In genomic region chr7:33807779-33808482, GRCh38 we compare ENCODE assay signal across 1 cellular context.
A peak's percentile ranks its signal among the peaks of the same experiment; 100 is the strongest.
TF ChIP-seq lines count a peak whose summit lies in the region.

No MANE protein-coding gene starts in this region.

TF ChIP-seq in HepG2, 621 proteins besides CTCF, POLR2A, EP300 and RAD21 (continued from another document):
- TF ChIP-seq HMGXB4 (CRISPR knock-in tag; IDR thresholded peaks at IDR 0.05; ENCODE audit: borderline replicate concordance in 1 of 2, low read depth in 1 of 2) (0 out of 4 replicates have a peak, but pooled peaks of 1 of the 2 experiments have one; percentile 31), MAFK (conservative IDR thresholded peaks at IDR 0.05 in 1 of 2, IDR thresholded peaks at IDR 0.05 in 1 of 2; ENCODE audit: low read length in 2 of 2) (no peak), TCF7L2 (IDR thresholded peaks at IDR 0.05; ENCODE audit: low read depth, low read length) (no peak), SOX5 (CRISPR knock-in tag; IDR thresholded peaks at IDR 0.05; ENCODE audit: borderline replicate concordance) (no peak), MED1 (CRISPR knock-in tag; IDR thresholded peaks at IDR 0.05) (0 out of 2 replicates have a peak, but pooled peaks have one; percentile 17), WIZ (CRISPR knock-in tag; IDR thresholded peaks at IDR 0.05) (peak; percentile 32; the same call in 1 of the 2 replicates), THRA (CRISPR knock-in tag; IDR thresholded peaks at IDR 0.05; ENCODE audit: borderline replicate concordance) (0 out of 2 replicates have a peak, but pooled peaks have one; percentile 38), CBX1 (IDR thresholded peaks at IDR 0.05; ENCODE audit: low read depth) (peak; percentile 23), ZSCAN5A (CRISPR knock-in tag; IDR thresholded peaks at IDR 0.05; ENCODE audit: borderline replicate concordance) (peak; percentile 32; the same call in 1 of the 2 replicates), ZNF543 (CRISPR knock-in tag; IDR thresholded peaks at IDR 0.05) (0 out of 2 replicates have a peak, but pooled peaks have one; percentile 25), ZNF460 (CRISPR knock-in tag; IDR thresholded peaks at IDR 0.05; ENCODE audit: borderline replicate concordance) (no peak), ARID5B (CRISPR knock-in tag; IDR thresholded peaks at IDR 0.05) (no peak), SNAI1 (CRISPR knock-in tag; IDR thresholded peaks at IDR 0.05; ENCODE audit: borderline replicate concordance) (no peak), ZNF331 (CRISPR knock-in tag; IDR thresholded peaks at IDR 0.05) (peak; percentile 83; the same call in 1 of the 2 replicates), FOXA3 (CRISPR knock-in tag; IDR thresholded peaks at IDR 0.05) (0 out of 2 replicates have a peak, but pooled peaks have one; percentile 20), ZNF883 (CRISPR knock-in tag; IDR thresholded peaks at IDR 0.05; ENCODE audit: not compliant biosample characterization) (no peak), FOXO1 (CRISPR knock-in tag; IDR thresholded peaks at IDR 0.05) (peak; percentile 46), TEAD3 (CRISPR knock-in tag; optimal IDR thresholded peaks at IDR 0.05; ENCODE audit: borderline replicate concordance) (peak; percentile 31), TOPORS (CRISPR knock-in tag; IDR thresholded peaks at IDR 0.05) (0 out of 2 replicates have a peak, but pooled peaks have one; percentile 65), TFAP4 (IDR thresholded peaks at IDR 0.05; ENCODE audit: borderline replicate concordance, low read depth) (peak; percentile 55), ZNF781 (CRISPR knock-in tag; IDR thresholded peaks at IDR 0.05; ENCODE audit: borderline replicate concordance, not compliant biosample characterization) (no peak), ATF2 (CRISPR knock-in tag; IDR thresholded peaks at IDR 0.05) (0 out of 2 replicates have a peak, but pooled peaks have one; percentile 47), RBAK (CRISPR knock-in tag; IDR thresholded peaks at IDR 0.05) (0 out of 2 replicates have a peak, but pooled peaks have one; percentile 43), ZNF510 (CRISPR knock-in tag; IDR thresholded peaks at IDR 0.05; ENCODE audit: low read depth) (no peak), ZNF691 (CRISPR knock-in tag; IDR thresholded peaks at IDR 0.05; ENCODE audit: borderline replicate concordance, low read depth) (peak; percentile 35; the same call in 1 of the 2 replicates), GATAD2A (CRISPR knock-in tag; IDR thresholded peaks at IDR 0.05) (peak; percentile 60), ZNF446 (CRISPR knock-in tag; IDR thresholded peaks at IDR 0.05) (no peak), ZNF281 (CRISPR knock-in tag; IDR thresholded peaks at IDR 0.05; ENCODE audit: borderline replicate concordance) (peak; percentile 90), CBX5 (CRISPR knock-in tag; IDR thresholded peaks at IDR 0.05; ENCODE audit: borderline replicate concordance) (0 out of 2 replicates have a peak, but pooled peaks have one; percentile 21), KLF16 (CRISPR knock-in tag; IDR thresholded peaks at IDR 0.05) (peak in 1 of 2 experiments; percentile 82; a peak in 2 of 4 replicates), POGZ (CRISPR knock-in tag; IDR thresholded peaks at IDR 0.05) (peak; percentile 71), ATF1 (CRISPR knock-in tag; IDR thresholded peaks at IDR 0.05) (no peak), ZMYM3 (CRISPR knock-in tag; IDR thresholded peaks at IDR 0.05) (no peak), DZIP1 (CRISPR knock-in tag; IDR thresholded peaks at IDR 0.05) (no peak), ZNF574 (CRISPR knock-in tag; IDR thresholded peaks at IDR 0.05) (peak; percentile 56; the same call in 1 of the 2 replicates), SMARCE1 (IDR thresholded peaks at IDR 0.05; ENCODE audit: borderline replicate concordance) (no peak), ZBTB8A (CRISPR knock-in tag; IDR thresholded peaks at IDR 0.05; ENCODE audit: borderline replicate concordance, low read depth) (no peak)
